9 cellular contexts compared by ENCODE assay signal in the genomic region with DNA sequence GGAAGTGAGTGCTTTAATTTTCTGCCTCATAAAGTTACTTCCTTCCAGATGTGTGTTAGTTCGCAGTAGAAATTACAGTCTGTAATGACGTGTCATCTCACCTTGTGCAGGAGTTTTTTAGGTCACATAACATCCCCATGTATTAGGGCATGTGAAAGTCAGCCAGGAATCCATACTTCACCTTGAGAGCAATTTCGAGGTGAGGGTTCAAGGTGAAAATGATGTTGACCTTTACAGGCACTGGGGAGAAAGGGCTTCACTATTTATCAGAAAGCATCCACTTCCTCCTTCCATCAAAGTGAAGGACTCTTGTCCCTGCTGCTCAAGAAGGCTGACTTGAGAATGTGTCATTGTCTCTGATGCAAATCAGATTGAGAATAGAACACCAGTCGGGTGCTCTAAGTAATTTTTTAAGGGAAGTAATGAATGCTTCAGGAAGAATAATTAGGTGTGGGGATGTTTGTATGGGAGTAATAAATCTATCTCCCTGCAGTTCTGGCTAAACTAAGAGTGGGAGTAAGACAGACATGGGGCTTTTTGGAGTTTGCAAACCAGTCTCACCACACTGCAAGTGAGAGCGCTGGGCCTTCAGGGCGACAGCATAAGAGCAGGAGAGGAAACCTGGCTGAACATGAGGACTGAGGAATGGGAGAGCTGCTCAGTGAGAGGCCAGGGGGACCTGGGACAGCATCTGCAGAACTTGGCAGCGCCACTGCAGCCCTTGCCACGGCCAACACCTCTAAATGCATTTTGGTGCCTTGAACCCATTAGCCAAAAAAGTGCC.
A peak's percentile ranks its signal among the peaks of the same experiment; 100 is the strongest.
DNase-seq lines count a peak whose midpoint lies in the region; ATAC-seq and TF ChIP-seq lines count a peak whose summit lies in the region.
"Had no signal": no experiment of that assay in that cellular context is flagged by ENCODE, and none has a peak within 500 bp of the region (broad histone marks: within the 10 kb centered on the region; RNA-seq: fewer than 3 reads in every experiment).

No MANE protein-coding gene starts in this region.

- no peak overlapping the region for H3K27ac ChIP-seq in H9 (ENCODE audit: insufficient read length, low read depth, low read length)
- H3K27ac ChIP-seq in neuronal stem cell (replicated peaks; ENCODE audit: low read length), result no peak overlapping the region
- no peak overlapping the region for H3K27ac ChIP-seq in MM.1S (ENCODE audit: low read length)
- no peak overlapping the region for H3K27ac ChIP-seq in PC-9

- H2AK5ac ChIP-seq in H9 (ENCODE audit: insufficient read length, low read length) (no peak overlapping the region), neuronal stem cell (ENCODE audit: low read depth, low read length) (peak overlapping the region; percentile 60)

- no peak overlapping the region for H3K4me3 Mint-ChIP-seq in H9
- no peak overlapping the region for H3K4me3 Mint-ChIP-seq in progenitor cell of endocrine pancreas (ENCODE audit: low read depth)
- H3K4me3 Mint-ChIP-seq: T-cell had no signal

- H3K27ac Mint-ChIP-seq in H9, result no peak overlapping the region; a peak in 1 of 7 replicates
- H3K27ac Mint-ChIP-seq in progenitor cell of endocrine pancreas, result no peak overlapping the region
- H3K27ac Mint-ChIP-seq: T-cell had no signal

- H3K14ac ChIP-seq in H9 (ENCODE audit: insufficient read depth, low read length) (no peak overlapping the region; the same call in 1 of the 2 replicates), neuronal stem cell (ENCODE audit: low read length) (no peak overlapping the region)

- H3K4me1 ChIP-seq in H9 (ENCODE audit: insufficient read depth, low read length) (no peaks in the 10 kb centered on the region), neuronal stem cell (ENCODE audit: control insufficient read depth in 2 of 2, insufficient read depth in 1 of 2, low read depth in 1 of 2, low read length in 2 of 2) (peaks cover 0 to 5% of the 10 kb centered on the region in 2 donors), MM.1S (ENCODE audit: low read length) (peaks cover 5% of the 10 kb centered on the region), PC-9 (replicated peaks; ENCODE audit: insufficient read depth) (no peaks in the 10 kb centered on the region)

- H3K36me3 ChIP-seq in neuronal stem cell (replicated peaks in 1 of 2; ENCODE audit: control insufficient read depth in 2 of 2, insufficient read depth in 2 of 2, low read length in 2 of 2) (peaks cover 0 to 6% of the 10 kb centered on the region in 2 donors), MM.1S (replicated peaks; ENCODE audit: insufficient read depth, low read length) (no peaks in the 10 kb centered on the region), PC-9 (ENCODE audit: low read depth) (no peaks in the 10 kb centered on the region)

- H2BK120ac ChIP-seq in H9 (ENCODE audit: low read depth, low read length, poor library complexity, severe bottlenecking) (no peak overlapping the region), neuronal stem cell (ENCODE audit: low read depth, low read length) (no peak overlapping the region)

- TF ChIP-seq CTCF in H9 (conservative IDR thresholded peaks at IDR 0.05) (no peak), MM.1S (IDR thresholded peaks at IDR 0.05; ENCODE audit: low read length) (no peak), PC-9 (conservative IDR thresholded peaks at IDR 0.05) (no peak), progenitor cell of endocrine pancreas (IDR thresholded peaks at IDR 0.05; ENCODE audit: unreplicated experiment) (no peak)

- H3K4me2 ChIP-seq in H9 (ENCODE audit: insufficient read depth, insufficient read length, low read length), result no peak overlapping the region
- H3K4me2 ChIP-seq in neuronal stem cell (ENCODE audit: insufficient read depth, low read length, poor library complexity, severe bottlenecking), result no peak overlapping the region
- no peak overlapping the region for H3K4me2 ChIP-seq in MM.1S (ENCODE audit: low read depth, low read length)
- no peak overlapping the region for H3K4me2 ChIP-seq in PC-9

- CTCF ChIA-PET in PC-9 (lab: Charles Lee), result no interaction called here

- no peak overlapping the region for H4K91ac ChIP-seq in H9 (ENCODE audit: insufficient read length, low read depth, low read length)
- no peak overlapping the region for H4K91ac ChIP-seq in neuronal stem cell (ENCODE audit: low read depth, low read length, poor library complexity)

- H4K20me1 ChIP-seq in H9 (ENCODE audit: control insufficient read depth, insufficient read depth, insufficient read length) (no peaks in the 10 kb centered on the region), MM.1S (ENCODE audit: insufficient read depth, low read length) (no peaks in the 10 kb centered on the region), PC-9 (ENCODE audit: insufficient read depth) (no peaks in the 10 kb centered on the region)

- peaks cover 0 to 5% (median 0%) of the 10 kb centered on the region in 3 experiments; a peak in 3 of 7 replicates for H3K36me3 Mint-ChIP-seq in H9 (ENCODE audit: insufficient read depth in 1 of 3, low read depth in 3 of 3)
- no peaks in the 10 kb centered on the region for H3K36me3 Mint-ChIP-seq in progenitor cell of endocrine pancreas (ENCODE audit: insufficient read depth)
- H3K36me3 Mint-ChIP-seq: T-cell had no signal

- H3K79me2 ChIP-seq in H9 (ENCODE audit: insufficient read depth, low read length), result no peaks in the 10 kb centered on the region
- H3K79me2 ChIP-seq in MM.1S (ENCODE audit: low read length), result no peaks in the 10 kb centered on the region
- no peaks in the 10 kb centered on the region for H3K79me2 ChIP-seq in PC-9 (ENCODE audit: low read depth)

- no peaks in the 10 kb centered on the region for H3K27me3 Mint-ChIP-seq in H9 (ENCODE audit: low read depth)
- H3K27me3 Mint-ChIP-seq in progenitor cell of endocrine pancreas, result no peaks in the 10 kb centered on the region

- POLR2A ChIA-PET in PC-9 (lab: Charles Lee; ENCODE audit: unreplicated experiment), result no interaction called here

- no peaks in the 10 kb centered on the region for H3F3A ChIP-seq in MM.1S (ENCODE audit: insufficient read depth, low read length)
- no peaks in the 10 kb centered on the region for H3F3A ChIP-seq in PC-9 (ENCODE audit: insufficient read depth, low read depth)

- no peak overlapping the region for H3K56ac ChIP-seq in H9 (ENCODE audit: insufficient read length, low read depth, low read length)

- H2BK20ac ChIP-seq in H9 (ENCODE audit: low read depth, low read length, poor library complexity, severe bottlenecking), result no peak overlapping the region

- no CpG with 5 or more reads among the region's 8 CpGs for WGBS in H9 (ENCODE audit: extremely low coverage, insufficient read length, low lambda C conversion rate)
- WGBS in neuronal stem cell (ENCODE audit: extremely low coverage in 2 of 2, insufficient read length in 2 of 2, insufficient replicate concordance in 1 of 2), 2 donors, result no CpG with 5 or more reads among the region's 8 CpGs

- H2BK15ac ChIP-seq in H9 (ENCODE audit: low read depth, low read length) (0 out of 2 replicates have a peak overlapping the region, but pooled peaks have one; percentile 77), neuronal stem cell (ENCODE audit: low read length) (no peak overlapping the region)

- H2AFZ ChIP-seq in H9 (ENCODE audit: low read length) (no peak overlapping the region), neuronal stem cell (ENCODE audit: low read length) (no peak overlapping the region), MM.1S (ENCODE audit: low read length) (no peak overlapping the region), PC-9 (no peak overlapping the region)

- H3K9me3 ChIP-seq in H9 (ENCODE audit: control insufficient read depth, low read depth, low read length), result no peaks in the 10 kb centered on the region
- H3K9me3 ChIP-seq in neuronal stem cell (replicated peaks in 1 of 2; ENCODE audit: control insufficient read depth in 2 of 2, insufficient read depth in 1 of 2, low read depth in 1 of 2, low read length in 2 of 2), result no peaks in the 10 kb centered on the region
- no peaks in the 10 kb centered on the region for H3K9me3 ChIP-seq in MM.1S (replicated peaks; ENCODE audit: insufficient read depth, low read length)
- H3K9me3 ChIP-seq in PC-9 (ENCODE audit: insufficient read depth, low read depth), result no peaks in the 10 kb centered on the region

- H3T11ph ChIP-seq in H9 (ENCODE audit: low read length), result no peak overlapping the region

- H2BK5ac ChIP-seq in H9 (ENCODE audit: insufficient read length, low read length), result no peak overlapping the region
- no peak overlapping the region for H2BK5ac ChIP-seq in neuronal stem cell (ENCODE audit: low read length)

- H4K8ac ChIP-seq in H9 (replicated peaks; ENCODE audit: insufficient read length, low read depth, low read length), result no peak overlapping the region
- H4K8ac ChIP-seq in neuronal stem cell (ENCODE audit: low read depth, low read length), result no peak overlapping the region

- no peaks in the 10 kb centered on the region for H3K23me2 ChIP-seq in H9 (ENCODE audit: insufficient read length, low read depth, low read length, poor library complexity, severe bottlenecking)

- H3K9me2 ChIP-seq in MM.1S (replicated peaks; ENCODE audit: insufficient read depth, low read length), result no peaks in the 10 kb centered on the region
- H3K9me2 ChIP-seq in PC-9 (ENCODE audit: insufficient read depth), result no peaks in the 10 kb centered on the region

- ATAC-seq in GM19043 (IDR thresholded peaks at IDR 0.05; ENCODE audit: low read depth, unreplicated experiment) (peak; percentile 67), HG03442 (IDR thresholded peaks at IDR 0.05; ENCODE audit: unreplicated experiment) (peak; percentile 70)
- ATAC-seq: T-cell had no signal

- H3K18ac ChIP-seq in H9 (ENCODE audit: insufficient read length, low read depth, low read length) (no peak overlapping the region), neuronal stem cell (ENCODE audit: low read length) (no peak overlapping the region)

- H3K27me3 ChIP-seq in H9 (ENCODE audit: insufficient read depth, low read length) (no peaks in the 10 kb centered on the region), neuronal stem cell (ENCODE audit: control insufficient read depth in 3 of 3, insufficient read depth in 3 of 3, low read depth in 1 of 3, low read length in 3 of 3) (no peaks in the 10 kb centered on the region), MM.1S (replicated peaks; ENCODE audit: insufficient read depth, low read length) (no peaks in the 10 kb centered on the region), PC-9 (ENCODE audit: insufficient read depth, low read depth) (no peaks in the 10 kb centered on the region)

- H4K5ac ChIP-seq in H9 (ENCODE audit: insufficient read length, low read depth, low read length), result no peak overlapping the region

- DNase-seq in H9, result no peak
- DNase-seq in neuronal stem cell (ENCODE audit: low spot score), result no peak
- DNase-seq in MM.1S, result no peak
- DNase-seq in PC-9, result no peak
- no peak for DNase-seq in progenitor cell of endocrine pancreas (ENCODE audit: low spot score, unreplicated experiment)
- DNase-seq: NCI-H2081, T-cell had no signal

- H3K9ac ChIP-seq in H9 (ENCODE audit: extremely low read depth, insufficient read length, low read length) (no peak overlapping the region), neuronal stem cell (ENCODE audit: low read depth, low read length, poor library complexity) (no peak overlapping the region), MM.1S (ENCODE audit: low read length) (no peak overlapping the region)

- H3K9me3 Mint-ChIP-seq in H9 (no peaks in the 10 kb centered on the region), progenitor cell of endocrine pancreas (ENCODE audit: low read depth) (peaks cover 3% of the 10 kb centered on the region)

- no peak overlapping the region for H2BK12ac ChIP-seq in H9 (ENCODE audit: insufficient read length, low read depth, low read length)
- no peak overlapping the region for H2BK12ac ChIP-seq in neuronal stem cell (ENCODE audit: low read length)

- H3K4ac ChIP-seq in H9 (ENCODE audit: low read depth, low read length) (no peak overlapping the region), neuronal stem cell (ENCODE audit: low read length) (no peak overlapping the region)

- H3K23ac ChIP-seq in H9 (ENCODE audit: insufficient read length, low read depth, low read length) (no peak overlapping the region), neuronal stem cell (ENCODE audit: low read depth, low read length, poor library complexity) (no peak overlapping the region)

- H3K4me3 ChIP-seq in neuronal stem cell (ENCODE audit: low read length in 2 of 2) (no peak overlapping the region), MM.1S (ENCODE audit: low read length) (no peak overlapping the region), PC-9 (no peak overlapping the region)

- peaks cover 3 to 7% of the 10 kb centered on the region in 2 experiments for H3K4me1 Mint-ChIP-seq in H9
- no peaks in the 10 kb centered on the region for H3K4me1 Mint-ChIP-seq in progenitor cell of endocrine pancreas (ENCODE audit: low read depth)

- H3K79me1 ChIP-seq in H9 (ENCODE audit: insufficient read depth, low read depth, low read length, poor library complexity, severe bottlenecking) (no peaks in the 10 kb centered on the region), neuronal stem cell (ENCODE audit: low read depth, low read length) (no peaks in the 10 kb centered on the region)

- BruUV-seq in PC-9 (replicated peaks; lab: Mats Ljungman, UMichigan), result no TSS peak

- intact Hi-C loops in PC-9 (cut with micrococcal nuclease; ENCODE audit: unreplicated experiment), result no loop called here
